ENCODE assay signal across 9 cellular contexts in genomic region chr3:134846943-134847342, GRCh38. TPM values are rescaled to one million over a fixed set of nuclear protein-coding genes. Genes with fewer than 3 reads are reported as not detected.
DNase-seq lines count a peak whose midpoint lies in the region; ATAC-seq and TF ChIP-seq lines count a peak whose summit lies in the region.
"Had no signal": no experiment of that assay in that cellular context is flagged by ENCODE, and none has a peak within 500 bp of the region (broad histone marks: within the 10 kb centered on the region; RNA-seq: fewer than 3 reads in every experiment).

No MANE protein-coding gene starts in this region.

- no peak overlapping the region for H4K8ac ChIP-seq in mesenchymal stem cell (ENCODE audit: low read length)

- H3K27ac ChIP-seq in coronary artery (peak overlapping the region in 1 of 2 donors; percentile 15), mesenchymal stem cell (ENCODE audit: low read length, poor library complexity, severe bottlenecking) (peak overlapping the region; percentile 56)

- no peak overlapping the region for H2BK15ac ChIP-seq in mesenchymal stem cell (ENCODE audit: low read depth, poor library complexity, severe bottlenecking)

- H3K9me3 Mint-ChIP-seq in Caco-2 (ENCODE audit: unreplicated experiment): no peaks in the 10 kb centered on the region
- peaks cover 4 to 16% of the 10 kb centered on the region in 2 donors for H3K9me3 Mint-ChIP-seq in activated T-cell treated with anti-CD3 and anti-CD28 coated beads, Interleukin-2, amount 50 U/mL, for 72 hours

- intact Hi-C loops in Caco-2 (cut with micrococcal nuclease; ENCODE audit: unreplicated experiment): no loop called here

- H3K4me3 Mint-ChIP-seq in Caco-2 (ENCODE audit: unreplicated experiment): no peak overlapping the region
- no peak overlapping the region for H3K4me3 Mint-ChIP-seq in activated T-cell treated with anti-CD3 and anti-CD28 coated beads, Interleukin-2, amount 50 U/mL, for 72 hours

- TF ChIP-seq CTCF in Caco-2 (IDR thresholded peaks at IDR 0.05; ENCODE audit: insufficient read depth in 1 of 2, low read depth in 1 of 2, low read length in 1 of 2, severe bottlenecking in 1 of 2, unreplicated experiment in 1 of 2) (no peak), coronary artery (IDR thresholded peaks at IDR 0.05) (no peak)

- peaks cover 2% of the 10 kb centered on the region for H3K79me1 ChIP-seq in mesenchymal stem cell (replicated peaks; ENCODE audit: low read length, poor library complexity, severe bottlenecking)

- peaks cover 9% of the 10 kb centered on the region for H3K27me3 Mint-ChIP-seq in Caco-2 (ENCODE audit: insufficient read depth, unreplicated experiment)
- no peaks in the 10 kb centered on the region for H3K27me3 Mint-ChIP-seq in activated T-cell treated with anti-CD3 and anti-CD28 coated beads, Interleukin-2, amount 50 U/mL, for 72 hours (ENCODE audit: low read depth)

- H2BK5ac ChIP-seq in mesenchymal stem cell (ENCODE audit: low read depth, low read length, poor library complexity, severe bottlenecking): no peak overlapping the region

- WGBS in mesenchymal stem cell: 31% methylated on average over 10 of the region's 10 CpGs

- H3K14ac ChIP-seq in mesenchymal stem cell (ENCODE audit: low read length in 2 of 2): no peak overlapping the region

- no peaks in the 10 kb centered on the region for H3K27me3 ChIP-seq in Caco-2 (replicated peaks; ENCODE audit: control insufficient read depth, insufficient read depth, low read length)
- H3K27me3 ChIP-seq in mesenchymal stem cell (ENCODE audit: control insufficient read depth in 1 of 2, insufficient read depth in 1 of 2, low read length in 2 of 2): no peaks in the 10 kb centered on the region

- no TSS peak for BruUV-seq in Caco-2 (replicated peaks; lab: Mats Ljungman, UMichigan)

- no peaks in the 10 kb centered on the region for H3K4me1 Mint-ChIP-seq in Caco-2 (ENCODE audit: low read depth, unreplicated experiment)
- no peaks in the 10 kb centered on the region for H3K4me1 Mint-ChIP-seq in activated T-cell treated with anti-CD3 and anti-CD28 coated beads, Interleukin-2, amount 50 U/mL, for 72 hours (ENCODE audit: low read depth)

- DNase-seq in Caco-2 (peak; percentile 41 to 63), M059J (ENCODE audit: low read depth) (peak; percentile 99), coronary artery (ENCODE audit: low spot score) (peak; percentile 29), mesenchymal stem cell (peak; percentile 72), GF-D8 (lab: John Stamatoyannopoulos, UW) (no peak)
- no peak for DNase-seq in activated T-cell treated with anti-CD3 and anti-CD28 coated beads, Interleukin-2, amount 50 U/mL, for 48 hours
- no peak for DNase-seq in activated T-cell treated with anti-CD3 and anti-CD28 coated beads, Interleukin-2, amount 50 U/mL, for 72 hours
- no peak for DNase-seq in activated CD4-positive, CD25-positive, alpha-beta regulatory T cell treated with anti-CD3 and anti-CD28 coated beads, Interleukin-2, amount 50 U/mL, for 72 hours
- DNase-seq: activated gamma-delta T cell treated with Interleukin-2 at 50 U/mL for 16 hours had no signal

- H2BK120ac ChIP-seq in mesenchymal stem cell (ENCODE audit: low read depth, low read length): no peak overlapping the region

- peak overlapping the region; percentile 24 for H3K9ac ChIP-seq in mesenchymal stem cell (ENCODE audit: low read length)

- H3K9me3 ChIP-seq in Caco-2: peaks cover 7% of the 10 kb centered on the region; the same call in 1 of the 2 replicates
- H3K9me3 ChIP-seq in mesenchymal stem cell (ENCODE audit: control insufficient read depth, low read length): peaks cover 9% of the 10 kb centered on the region

- H3K27ac Mint-ChIP-seq in Caco-2 (ENCODE audit: unreplicated experiment): no peak overlapping the region
- H3K27ac Mint-ChIP-seq in activated T-cell treated with anti-CD3 and anti-CD28 coated beads, Interleukin-2, amount 50 U/mL, for 72 hours: no peak overlapping the region

- no peak overlapping the region for H3K23ac ChIP-seq in mesenchymal stem cell (ENCODE audit: low read length in 2 of 2)

- H3K4me3 ChIP-seq in Caco-2 (ENCODE audit: low read depth, low read length) (no peak overlapping the region), coronary artery (no peak overlapping the region), mesenchymal stem cell (ENCODE audit: insufficient read depth in 1 of 2, low read depth in 1 of 2, low read length in 2 of 2) (peak overlapping the region in 1 of 2 experiments; percentile 2)

- H3K4ac ChIP-seq in mesenchymal stem cell (ENCODE audit: low read depth in 1 of 2, low read length in 2 of 2): no peak overlapping the region

- H3K36me3 ChIP-seq in Caco-2 (ENCODE audit: control insufficient read depth, insufficient read depth, low read length) (no peaks in the 10 kb centered on the region), mesenchymal stem cell (ENCODE audit: control insufficient read depth in 1 of 2, insufficient read depth in 2 of 2, low read depth in 1 of 2, low read length in 2 of 2) (no peaks in the 10 kb centered on the region)

- no peak overlapping the region for H4K91ac ChIP-seq in mesenchymal stem cell (ENCODE audit: low read length)

- H3K36me3 Mint-ChIP-seq in Caco-2 (ENCODE audit: insufficient read depth, unreplicated experiment): no peaks in the 10 kb centered on the region
- H3K36me3 Mint-ChIP-seq in activated T-cell treated with anti-CD3 and anti-CD28 coated beads, Interleukin-2, amount 50 U/mL, for 72 hours (ENCODE audit: insufficient read depth in 2 of 2): peaks cover 3 to 7% of the 10 kb centered on the region in 2 donors

- no peak overlapping the region for H2AFZ ChIP-seq in mesenchymal stem cell (ENCODE audit: low read depth, low read length)

- H3K4me2 ChIP-seq in mesenchymal stem cell (ENCODE audit: low read length, poor library complexity, severe bottlenecking): no peak overlapping the region

- no peaks in the 10 kb centered on the region for H3K4me1 ChIP-seq in Caco-2
- peaks cover 11% of the 10 kb centered on the region for H3K4me1 ChIP-seq in mesenchymal stem cell (ENCODE audit: control insufficient read depth, insufficient read depth, low read depth, low read length)

- POLR2A ChIA-PET in Caco-2 (lab: Charles Lee): no interaction called here

- no peak for ATAC-seq in activated T-cell treated with anti-CD3 and anti-CD28 coated beads, Interleukin-2, amount 50 U/mL, for 72 hours (replicated peaks in 1 of 2)

- no peak overlapping the region for H2AK5ac ChIP-seq in mesenchymal stem cell (ENCODE audit: low read length, severe bottlenecking)

- CTCF ChIA-PET in Caco-2 (lab: Charles Lee): interaction anchor here (0.6 kb wide), 1 partner anchor 289 kb away, joined by 3 read pairs; no protein-coding TSS in a partner anchor

- no peak overlapping the region for H3K18ac ChIP-seq in mesenchymal stem cell (ENCODE audit: low read depth in 1 of 2, low read length in 2 of 2)

- H2BK12ac ChIP-seq in mesenchymal stem cell (ENCODE audit: low read length in 2 of 2): no peak overlapping the region

RNA-seq across cellular contexts. Expression of gene EPHB1, which starts 51.9 kb away (rescaled TPM):
- 2.3 and 4.6 TPM in 2 replicates for total RNA-seq in Caco-2 (2022)
- 0.22 and 1.0 TPM in 2 replicates for total RNA-seq in M059J (2014; rRNA removed; shearing (Covaris generic))
- polyA plus RNA-seq in mesenchymal stem cell (2013, experiment 1 of 2): not detected
- polyA plus RNA-seq in mesenchymal stem cell (2013, experiment 2 of 2): 0.01 TPM
- 1 to 10 TPM in 1 of 2 donors, under 1 TPM in 1; 0.43 to 1.3 TPM for total RNA-seq in activated T-cell treated with anti-CD3 and anti-CD28 coated beads, Interleukin-2, amount 50 U/mL, for 72 hours

Comparison
In these comparisons a context has a peak if more than half of its experiments do, and no peak if none do; other contexts are left out.
1. DNase-seq: peak in Caco-2 (2 of 2), M059J (single experiment), coronary artery (single experiment) and mesenchymal stem cell (single experiment); none in activated T-cell treated with anti-CD3 and anti-CD28 coated beads, Interleukin-2, amount 50 U/mL, for 48 hours (0 of 2), activated T-cell treated with anti-CD3 and anti-CD28 coated beads, Interleukin-2, amount 50 U/mL, for 72 hours (0 of 2), activated CD4-positive, CD25-positive, alpha-beta regulatory T cell treated with anti-CD3 and anti-CD28 coated beads, Interleukin-2, amount 50 U/mL, for 72 hours (single experiment) and GF-D8 (single experiment).